Comparison of ENCODE assay signal across 16 cellular contexts in genomic region chr3:86993704-86994103, GRCh38. TPM values are rescaled to one million over a fixed set of nuclear protein-coding genes. Genes with fewer than 3 reads are reported as not detected.
DNase-seq lines count a peak whose midpoint lies in the region; ATAC-seq and TF ChIP-seq lines count a peak whose summit lies in the region.
"Had no signal": no experiment of that assay in that cellular context is flagged by ENCODE, and none has a peak within 500 bp of the region (broad histone marks: within the 10 kb centered on the region; RNA-seq: fewer than 3 reads in every experiment).

No MANE protein-coding gene starts in this region.

- peak overlapping the region; percentile 37 for H3K4me3 ChIP-seq in AG04449 (ENCODE audit: low read depth, low read length)
- no peak overlapping the region for H3K4me3 ChIP-seq in brain microvascular endothelial cell (ENCODE audit: low read depth, low read length)
- no peak overlapping the region for H3K4me3 ChIP-seq in CD4-positive, alpha-beta memory T cell (ENCODE audit: low read length in 2 of 2)
- H3K4me3 ChIP-seq: cardiac muscle cell, lung, testis had no signal

- no peak overlapping the region for H3K27ac Mint-ChIP-seq in CD4-positive, alpha-beta memory T cell

- TF ChIP-seq CTCF in AG04449 (IDR thresholded peaks at IDR 0.05; ENCODE audit: insufficient read depth, low read length, missing control alignments) (no peak), brain microvascular endothelial cell (IDR thresholded peaks at IDR 0.05; ENCODE audit: low read depth, low read length, missing control alignments) (no peak)

- H3K27me3 ChIP-seq in brain microvascular endothelial cell (replicated peaks): no peaks in the 10 kb centered on the region
- no peaks in the 10 kb centered on the region for H3K27me3 ChIP-seq in CD4-positive, alpha-beta memory T cell (ENCODE audit: insufficient read depth, low read length)
- H3K27me3 ChIP-seq: testis had no signal

- intact Hi-C loops in CD4-positive, alpha-beta memory T cell (cut with micrococcal nuclease): no loop called here

- peaks cover 0 to 2% (median 0%) of the 10 kb centered on the region in 4 donors for H3K4me1 Mint-ChIP-seq in CD4-positive, alpha-beta memory T cell

- in situ Hi-C loops in brain microvascular endothelial cell (cut with HindIII; ENCODE audit: low pct_ligation_motif_present, low sequenced_read_pairs): no loop called here

- no peaks in the 10 kb centered on the region for H3K9me3 ChIP-seq in CD4-positive, alpha-beta memory T cell (ENCODE audit: control insufficient read depth in 1 of 2, low read length in 2 of 2)
- H3K9me3 ChIP-seq: testis had no signal

- POLR2A ChIA-PET in AG04449 (lab: Yijun Ruan, JAX): no interaction called here
- POLR2A ChIA-PET in CD4-positive, alpha-beta memory T cell (lab: Charles Lee; ENCODE audit: partially characterized antibody): no interaction called here

- no peaks in the 10 kb centered on the region for H3K36me3 Mint-ChIP-seq in CD4-positive, alpha-beta memory T cell

- CTCF ChIA-PET in AG04449 (lab: Yijun Ruan, JAX): interaction anchor here (1.1 to 1.5 kb wide), 3 partner anchors 13 to 208 kb away, joined by 3 to 5 read pairs (median 4); no protein-coding TSS in a partner anchor
- CTCF ChIA-PET in CD4-positive, alpha-beta memory T cell (lab: Charles Lee; ENCODE audit: partially characterized antibody): no interaction called here

- H3K36me3 ChIP-seq in brain microvascular endothelial cell (replicated peaks): peaks cover 13% of the 10 kb centered on the region
- H3K36me3 ChIP-seq in CD4-positive, alpha-beta memory T cell (ENCODE audit: insufficient read depth, low read length): no peaks in the 10 kb centered on the region
- H3K36me3 ChIP-seq: cardiac muscle cell had no signal

- H3K27ac ChIP-seq in brain microvascular endothelial cell: peak overlapping the region; percentile 97
- no peak overlapping the region for H3K27ac ChIP-seq in CD4-positive, alpha-beta memory T cell (ENCODE audit: low read depth, low read length)
- H3K27ac ChIP-seq: cardiac muscle cell had no signal

- H3K9me3 Mint-ChIP-seq in CD4-positive, alpha-beta memory T cell: peaks cover 0 to 8% (median under 1%) of the 10 kb centered on the region in 8 donors

- H3K4me1 ChIP-seq in CD4-positive, alpha-beta memory T cell (ENCODE audit: insufficient read depth, low read length): no peaks in the 10 kb centered on the region

- ATAC-seq in GM21529 (IDR thresholded peaks at IDR 0.05; ENCODE audit: unreplicated experiment) (no peak), HG02588 (IDR thresholded peaks at IDR 0.05; ENCODE audit: unreplicated experiment) (no peak)

- DNase-seq in AG04449 (ENCODE audit: low read depth, low spot score) (no peak), HT-29 (ENCODE audit: low spot score) (peak; percentile 13), brain microvascular endothelial cell (peak; percentile 89), myocyte (ENCODE audit: low read depth) (peak; percentile 45), iPS-NIHi7 (ENCODE audit: extremely low spot score) (no peak)
- DNase-seq in CD4-positive, alpha-beta memory T cell: no peak
- DNase-seq: activated CD8-positive, alpha-beta memory T cell treated with anti-CD3 and anti-CD28 coated beads for 24 hours; AML-193; DMS153; NCI-H1930; SHP77 treated with DMSO at 0.1 percent for 48 hours; testis had no signal

- peaks cover 9 to 20% of the 10 kb centered on the region in 2 donors for H3K27me3 Mint-ChIP-seq in CD4-positive, alpha-beta memory T cell

- no peak overlapping the region for H3K4me3 Mint-ChIP-seq in CD4-positive, alpha-beta memory T cell

RNA-seq across cellular contexts. Expression of gene VGLL3, which starts 2.8 kb away (rescaled TPM):
- total RNA-seq in HT-29 (2014; rRNA removed; shearing (Covaris generic)): 0.03 and 0.31 TPM in 2 replicates
- total RNA-seq in myocyte: 63.1 and 69.8 TPM in 2 replicates
- 44.8 TPM for polyA plus RNA-seq in myocyte (2012)
- not detected for total RNA-seq in CD4-positive, alpha-beta memory T cell
- not detected for polyA plus RNA-seq in CD4-positive, alpha-beta memory T cell

Comparison
In these comparisons a context has a peak if more than half of its experiments do, and no peak if none do; other contexts are left out.
1. DNase-seq: peak in HT-29 (single experiment), brain microvascular endothelial cell (single experiment) and myocyte (single experiment); none in AG04449 (single experiment), CD4-positive, alpha-beta memory T cell (0 of 5) and iPS-NIHi7 (single experiment).
2. RNA of gene VGLL3, which starts 2.8 kb away (total RNA-seq): 63.1 to 69.8 TPM in myocyte; 0.03 to 0.31 TPM in HT-29 and not detected in CD4-positive, alpha-beta memory T cell; every median in the first group is over 10 times any median in the second.